In the genomic region with DNA sequence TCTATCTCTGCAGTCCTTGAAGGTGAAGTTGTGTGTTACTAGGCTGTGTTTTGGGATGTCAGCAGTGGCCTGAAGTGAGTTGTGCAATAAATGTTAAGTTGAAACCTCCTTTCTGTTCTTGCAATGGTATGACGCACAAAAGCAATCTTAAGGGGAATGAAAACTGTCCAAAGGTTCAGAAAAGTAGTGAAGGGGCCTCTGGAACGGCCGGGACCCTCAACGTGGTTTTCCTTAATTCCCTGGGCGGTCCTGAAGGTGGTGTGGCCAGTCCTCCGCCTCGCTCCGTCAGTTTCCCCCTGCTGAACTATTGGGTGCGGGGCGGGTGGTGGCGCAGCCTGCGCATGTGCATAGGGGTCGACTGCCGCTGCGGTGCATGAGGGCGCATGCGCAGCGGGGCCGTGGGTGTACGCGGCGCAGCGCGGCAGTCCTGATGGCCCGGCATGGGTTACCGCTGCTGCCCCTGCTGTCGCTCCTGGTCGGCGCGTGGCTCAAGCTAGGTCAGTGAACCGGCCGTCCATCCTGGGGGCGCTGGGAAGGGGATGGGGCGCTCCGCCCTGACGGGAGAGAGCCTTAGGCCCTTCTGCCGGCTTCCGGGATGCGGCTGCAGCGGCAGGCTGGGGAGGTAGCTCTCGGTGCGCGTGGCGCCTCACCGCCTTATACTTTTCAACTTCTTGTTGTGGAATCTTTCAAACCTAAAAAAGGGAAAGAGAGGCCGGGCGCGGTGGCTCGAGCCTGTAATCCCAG, we compare ENCODE assay signal across 8 cellular contexts. TPM values are rescaled to one million over a fixed set of nuclear protein-coding genes. Genes with fewer than 3 reads are reported as not detected.
A peak's percentile ranks its signal among the peaks of the same experiment; 100 is the strongest.
DNase-seq lines count a peak whose midpoint lies in the region; ATAC-seq and TF ChIP-seq lines count a peak whose summit lies in the region.

A gene (plus strand): TSS at position 405 of the 744 bp plus-strand sequence. CDS start 26 bp downstream, at position 431.

- peaks cover 3% of the 10 kb centered on the region for H3K36me3 Mint-ChIP-seq in IgD-negative memory B cell

- peak within 1 kb of the TSS; percentile 96 for H2AFZ ChIP-seq in PC-9

- peaks cover 52% of the 10 kb centered on the region for H3K79me2 ChIP-seq in PC-9 (ENCODE audit: low read depth)

- H4K20me1 ChIP-seq in PC-9 (ENCODE audit: insufficient read depth), result peaks cover 43% of the 10 kb centered on the region

- intact Hi-C loops in PC-9 (cut with micrococcal nuclease; ENCODE audit: unreplicated experiment), result loop anchor here (1.0 to 5.0 kb wide), 3 partner anchors 13 to 507 kb away; a partner anchor contains a TSS

- H3K4me3 ChIP-seq in PC-9, result peak within 1 kb of the TSS; percentile 69
- H3K4me3 ChIP-seq in mucosa of stomach (ENCODE audit: low read length), result peak within 1 kb of the TSS; percentile 72

- DNase-seq in DMS153 treated with DMSO at 0.1 percent for 48 hours (lab: John Stamatoyannopoulos, UW; ENCODE audit: unreplicated experiment) (peak; percentile 71), PC-9 (peak; percentile 90 to 97), erythroblast (lab: John Stamatoyannopoulos, UW) (peak; percentile 90 to 94)
- DNase-seq in activated T-cell treated with anti-CD3 and anti-CD28 coated beads, Interleukin-2, amount 50 U/mL, for 1 hour, result peak; percentile 93
- peak; percentile 74 to 84 for DNase-seq in stimulated activated CD8-positive, alpha-beta memory T cell treated with anti-CD3 and anti-CD28 coated beads, Interleukin-7, amount 100 ng/mL, for 1 hour (ENCODE audit: low read depth in 2 of 2)

- H3K27me3 Mint-ChIP-seq in IgD-negative memory B cell, result no peaks in the 10 kb centered on the region

- H3K4me1 ChIP-seq in PC-9 (replicated peaks; ENCODE audit: insufficient read depth), result peaks cover 58% of the 10 kb centered on the region
- H3K4me1 ChIP-seq in mucosa of stomach (ENCODE audit: control insufficient read depth, insufficient read depth, low read length), result peaks cover 8% of the 10 kb centered on the region

- H3K4me2 ChIP-seq in PC-9, result peak within 1 kb of the TSS; percentile 80

- H3K4me3 Mint-ChIP-seq in IgD-negative memory B cell, result peak within 1 kb of the TSS; percentile 85 to 96 (median 94)

- H3K27ac ChIP-seq in PC-9, result peak within 1 kb of the TSS; percentile 71

- CTCF ChIA-PET in PC-9 (lab: Charles Lee), result interaction anchor here (0.6 to 0.8 kb wide), 2 partner anchors 42 to 100 kb away, joined by 8 to 10 read pairs; a partner anchor contains a TSS

- TF ChIP-seq POLR2A in erythroblast (IDR thresholded peaks at IDR 0.05; ENCODE audit: low read length), result peak; percentile 93

- peak within 1 kb of the TSS; percentile 86 to 99 (median 97) for H3K27ac Mint-ChIP-seq in IgD-negative memory B cell

- H3K27me3 ChIP-seq in PC-9 (ENCODE audit: insufficient read depth, low read depth) (no peaks in the 10 kb centered on the region), mucosa of stomach (ENCODE audit: control insufficient read depth, insufficient read depth, low read length) (no peaks in the 10 kb centered on the region)

- peak; percentile 84 for ATAC-seq in GM21529 (IDR thresholded peaks at IDR 0.05; ENCODE audit: unreplicated experiment)

- no peaks in the 10 kb centered on the region for H3K9me3 Mint-ChIP-seq in IgD-negative memory B cell

- H3K9me3 ChIP-seq in PC-9 (ENCODE audit: insufficient read depth, low read depth), result no peaks in the 10 kb centered on the region
- H3K9me3 ChIP-seq in mucosa of stomach (ENCODE audit: control insufficient read depth, low read length), result no peaks in the 10 kb centered on the region

- BruUV-seq in PC-9 (replicated peaks; lab: Mats Ljungman, UMichigan), result TSS peak; percentile 7

- peak; percentile 49; the same call in 1 of the 2 replicates for TF ChIP-seq CTCF in PC-9 (conservative IDR thresholded peaks at IDR 0.05)

- H3F3A ChIP-seq in PC-9 (ENCODE audit: insufficient read depth, low read depth), result peaks cover 71% of the 10 kb centered on the region

- peak within 1 kb of the TSS; percentile 77 for H3K9ac ChIP-seq in mucosa of stomach (ENCODE audit: low read length)

- POLR2A ChIA-PET in PC-9 (lab: Charles Lee; ENCODE audit: unreplicated experiment), result interaction anchor here (0.5 to 5.7 kb wide), 5 partner anchors 13 to 100 kb away, joined by 3 to 63 read pairs (median 11); a partner anchor contains a TSS

- H3K36me3 ChIP-seq in PC-9 (ENCODE audit: low read depth), result peaks cover 55% of the 10 kb centered on the region
- H3K36me3 ChIP-seq in mucosa of stomach (ENCODE audit: control insufficient read depth, insufficient read depth, low read length), result peaks cover 5% of the 10 kb centered on the region

- no peaks in the 10 kb centered on the region for H3K9me2 ChIP-seq in PC-9 (ENCODE audit: insufficient read depth)

- peaks cover 17 to 24% (median 20%) of the 10 kb centered on the region in 3 donors for H3K4me1 Mint-ChIP-seq in IgD-negative memory B cell

RNA-seq across cellular contexts. Expression of the gene that starts here (rescaled TPM):
- 130 TPM for polyA plus RNA-seq in IgD-negative memory B cell
- total RNA-seq in PC-9 (2021), result 256 and 305 TPM in 2 replicates

Comparison
In these comparisons a context has a peak if more than half of its experiments do, and no peak if none do; other contexts are left out.
1. Peak in every context shown above with its lines: DNase-seq, ATAC-seq, H3K4me3 ChIP-seq and H3K27ac ChIP-seq.